9 cellular contexts compared by ENCODE assay signal in genomic region chr7:131555565-131556054, GRCh38. TPM values are rescaled to one million over a fixed set of nuclear protein-coding genes. Genes with fewer than 3 reads are reported as not detected.
DNase-seq lines count a peak whose midpoint lies in the region; ATAC-seq and TF ChIP-seq lines count a peak whose summit lies in the region.
"Had no signal": no experiment of that assay in that cellular context is flagged by ENCODE, and none has a peak within 500 bp of the region (broad histone marks: within the 10 kb centered on the region; RNA-seq: fewer than 3 reads in every experiment).

No MANE protein-coding gene starts in this region.

- POLR2A ChIA-PET in A673 (lab: Charles Lee; ENCODE audit: low non-redundant PET): no interaction called here

- peaks cover 18% of the 10 kb centered on the region for H3K4me1 ChIP-seq in A673 (ENCODE audit: insufficient read depth, low read length, poor library complexity, severe bottlenecking)
- peaks cover 19 to 24% of the 10 kb centered on the region in 2 donors for H3K4me1 ChIP-seq in thyroid gland

- no peaks in the 10 kb centered on the region for H3K36me3 Mint-ChIP-seq in activated naive CD8-positive, alpha-beta T cell

- H3K27me3 ChIP-seq in A673 (replicated peaks; ENCODE audit: insufficient read depth, low read depth, low read length, poor library complexity) (no peaks in the 10 kb centered on the region), thyroid gland (no peaks in the 10 kb centered on the region)

- H3K9me3 ChIP-seq in A673 (ENCODE audit: low read depth, low read length, poor library complexity, severe bottlenecking) (no peaks in the 10 kb centered on the region), thyroid gland (no peaks in the 10 kb centered on the region)

- TF ChIP-seq POLR2A in thyroid gland (IDR thresholded peaks at IDR 0.05): no peak

- H3K27ac ChIP-seq in A673 (ENCODE audit: low read depth, low read length, poor library complexity, severe bottlenecking) (peak overlapping the region; percentile 60), thyroid gland (peak overlapping the region; percentile 19 to 70 (median 47))
- H3K27ac ChIP-seq: epithelial cell of prostate had no signal

- no peak for TF ChIP-seq CTCF in A673 (conservative IDR thresholded peaks at IDR 0.05; ENCODE audit: low read depth, low read length)
- TF ChIP-seq CTCF in thyroid gland (IDR thresholded peaks at IDR 0.05): no peak

- H3K9me3 Mint-ChIP-seq in activated naive CD8-positive, alpha-beta T cell (ENCODE audit: low read depth): no peaks in the 10 kb centered on the region

- peaks cover 14% of the 10 kb centered on the region for H3K4me1 Mint-ChIP-seq in activated naive CD8-positive, alpha-beta T cell (ENCODE audit: low read depth)

- TSS peak; percentile 44 for BruUV-seq in A673 (replicated peaks; lab: Mats Ljungman, UMichigan)

- H3K27ac Mint-ChIP-seq in activated naive CD8-positive, alpha-beta T cell: no peak overlapping the region

- intact Hi-C loops in A673 (cut with micrococcal nuclease; ENCODE audit: unreplicated experiment) (no loop called here), left colon (cut with DNase I, micrococcal nuclease) (loop anchor here in 1 of 2 donors (5.0 kb wide), 1 partner anchor 97 kb away; no protein-coding TSS in a partner anchor), thyroid gland (cut with DNase I) (no loop called here)

- H3K4me3 ChIP-seq in A673 (ENCODE audit: low read depth, low read length, poor library complexity, severe bottlenecking) (peak overlapping the region; percentile 65), thyroid gland (replicated peaks in 1 of 3) (peak overlapping the region; percentile 46 to 57 (median 53))

- peak; percentile 7 for ATAC-seq in HG03025 (IDR thresholded peaks at IDR 0.05; ENCODE audit: low FRiP score, unreplicated experiment)
- ATAC-seq in left colon: peak; percentile 3
- ATAC-seq in GM21423 (IDR thresholded peaks at IDR 0.05; ENCODE audit: unreplicated experiment): no peak
- ATAC-seq in HG02623 (IDR thresholded peaks at IDR 0.05; ENCODE audit: unreplicated experiment): no peak

- H3K27me3 Mint-ChIP-seq in activated naive CD8-positive, alpha-beta T cell: peaks cover 32% of the 10 kb centered on the region

- no peak for DNase-seq in A673 (ENCODE audit: low spot score)
- peak in 1 of 2 donors; percentile 30 for DNase-seq in left colon
- peak; percentile 15 to 17 for DNase-seq in thyroid gland
- no peak for DNase-seq in cerebellar nuclear complex (lab: John Stamatoyannopoulos, UW)

- CTCF ChIA-PET in A673 (lab: Charles Lee): no interaction called here

- WGBS in thyroid gland, 2 donors: 4 to 10% methylated on average over 21 to 29 of the region's 29 CpGs

- H3K36me3 ChIP-seq in A673 (ENCODE audit: insufficient read depth, low read length, poor library complexity, severe bottlenecking) (no peaks in the 10 kb centered on the region), thyroid gland (no peaks in the 10 kb centered on the region)

- H3K4me3 Mint-ChIP-seq in activated naive CD8-positive, alpha-beta T cell: peak overlapping the region; percentile 79

RNA-seq across cellular contexts. Expression of gene PODXL, which starts 0.8 kb away (rescaled TPM):
- 22.1 and 22.6 TPM in 2 replicates for total RNA-seq in A673 (2021)
- 10 to 100 TPM in 1 of 2 donors, 1 to 10 TPM in 1; 9.2 to 13.7 TPM for total RNA-seq in left colon
- 100 to 1,000 TPM in 1 of 4 donors, 10 to 100 TPM in 3; 47.7 to 125 (median 56.3) TPM for total RNA-seq in thyroid gland

Comparison
In these comparisons a context has a peak if more than half of its experiments do, and no peak if none do; other contexts are left out.
1. DNase-seq: peak in thyroid gland (2 of 2); none in A673 (single experiment) and cerebellar nuclear complex (0 of 2).
2. ATAC-seq: peak in HG03025 (single experiment) and left colon (single experiment); none in GM21423 (single experiment) and HG02623 (single experiment).